In genomic region chr16:85309656-85310587, GRCh38 we compare ENCODE assay signal across 10 cellular contexts.
DNase-seq lines count a peak whose midpoint lies in the region; ATAC-seq and TF ChIP-seq lines count a peak whose summit lies in the region.
"Had no signal": no experiment of that assay in that cellular context is flagged by ENCODE, and none has a peak within 500 bp of the region (broad histone marks: within the 10 kb centered on the region; RNA-seq: fewer than 3 reads in every experiment).

No MANE protein-coding gene starts in this region.

- peaks cover 2% of the 10 kb centered on the region for H3K36me3 Mint-ChIP-seq in T-helper 2 cell treated with Interferon-gamma antibody and Interleukin-4, amounts not matched to agents 5 μg/mL and 100 μg/mL, for 36 hours (ENCODE audit: low read depth)
- no peaks in the 10 kb centered on the region for H3K36me3 Mint-ChIP-seq in osteocyte (ENCODE audit: unreplicated experiment)

- H3K27me3 Mint-ChIP-seq in T-helper 2 cell treated with Interferon-gamma antibody and Interleukin-4, amounts not matched to agents 5 μg/mL and 100 μg/mL, for 36 hours (ENCODE audit: low read depth) = no peaks in the 10 kb centered on the region
- no peaks in the 10 kb centered on the region for H3K27me3 Mint-ChIP-seq in osteocyte (ENCODE audit: unreplicated experiment)

- TF ChIP-seq CTCF in stomach (IDR thresholded peaks at IDR 0.05) = no peak
- no peak for TF ChIP-seq CTCF in osteocyte (IDR thresholded peaks at IDR 0.05)

- no peak for TF ChIP-seq POLR2A in stomach (IDR thresholded peaks at IDR 0.05)

- DNase-seq in activated T-cell treated with anti-CD3 and anti-CD28 coated beads, Interleukin-2, amount 50 U/mL, for 1 hour = peak; percentile 30
- DNase-seq in activated T-cell treated with anti-CD3 and anti-CD28 coated beads for 4 hours (no peak), right cardiac atrium (peak in 1 of 3 donors; percentile 81), stomach (no peak), osteocyte (ENCODE audit: extremely low spot score, unreplicated experiment) (no peak), DMS79 treated with DMSO at 0.1 percent for 48 hours (lab: John Stamatoyannopoulos, UW) (no peak), DMS153 (lab: John Stamatoyannopoulos, UW) (no peak)
- DNase-seq in T-helper 2 cell treated with Interferon-gamma antibody and Interleukin-4, amounts not matched to agents 5 μg/mL and 100 μg/mL, for 36 hours (ENCODE audit: low spot score) = no peak

- ATAC-seq in right cardiac atrium = peak; percentile 31 to 34
- ATAC-seq: left colon had no signal

- H3K4me1 ChIP-seq in right cardiac atrium (ENCODE audit: control insufficient read depth, insufficient read depth, low read length) = peaks cover 9% of the 10 kb centered on the region
- H3K4me1 ChIP-seq in stomach = peaks cover 43 to 94% (median 72%) of the 10 kb centered on the region in 4 donors

- WGBS in right cardiac atrium = 59% methylated on average over 37 of the region's 37 CpGs
- 54 to 67% (median 59%) methylated on average over 32 to 37 of the region's 37 CpGs for WGBS in stomach, 5 donors

- H3K36me3 ChIP-seq in stomach = no peaks in the 10 kb centered on the region

- H3K4me3 Mint-ChIP-seq in T-helper 2 cell treated with Interferon-gamma antibody and Interleukin-4, amounts not matched to agents 5 μg/mL and 100 μg/mL, for 36 hours = peak overlapping the region; percentile 52
- H3K4me3 Mint-ChIP-seq in osteocyte (ENCODE audit: unreplicated experiment) = no peak overlapping the region

- H3K27me3 ChIP-seq in right cardiac atrium (ENCODE audit: control insufficient read depth, insufficient read depth) (no peaks in the 10 kb centered on the region), stomach (no peaks in the 10 kb centered on the region)

- H3K27ac ChIP-seq in right cardiac atrium (ENCODE audit: low read length) (peak overlapping the region; percentile 2), stomach (peak overlapping the region in 4 of 5 donors; percentile 32 to 74 (median 51))
- H3K27ac ChIP-seq: VCaP had no signal

- intact Hi-C loops in right cardiac atrium (cut with DNase I) (loop anchor here in 3 of 4 donors (10.0 kb wide), 1 partner anchor 305 kb away; the partner anchor contains the start of gene GSE1 (in 3 of the 3)), stomach (cut with DNase I; ENCODE audit: low total_unique reads) (no loop called here)

- peaks cover 41% of the 10 kb centered on the region for H3K4me1 Mint-ChIP-seq in T-helper 2 cell treated with Interferon-gamma antibody and Interleukin-4, amounts not matched to agents 5 μg/mL and 100 μg/mL, for 36 hours (ENCODE audit: low read depth)
- peaks cover 43% of the 10 kb centered on the region for H3K4me1 Mint-ChIP-seq in osteocyte (ENCODE audit: unreplicated experiment)

- H3K9me3 Mint-ChIP-seq in T-helper 2 cell treated with Interferon-gamma antibody and Interleukin-4, amounts not matched to agents 5 μg/mL and 100 μg/mL, for 36 hours = no peaks in the 10 kb centered on the region
- H3K9me3 Mint-ChIP-seq in osteocyte (ENCODE audit: unreplicated experiment) = no peaks in the 10 kb centered on the region

- H3K27ac Mint-ChIP-seq in T-helper 2 cell treated with Interferon-gamma antibody and Interleukin-4, amounts not matched to agents 5 μg/mL and 100 μg/mL, for 36 hours = peak overlapping the region; percentile 63
- no peak overlapping the region for H3K27ac Mint-ChIP-seq in osteocyte (ENCODE audit: unreplicated experiment)

- TF ChIP-seq EP300 in stomach (IDR thresholded peaks at IDR 0.05) = no peak

- H3K9me3 ChIP-seq in right cardiac atrium (ENCODE audit: control insufficient read depth, low read length) (no peaks in the 10 kb centered on the region), stomach (no peaks in the 10 kb centered on the region)

- H3K4me3 ChIP-seq in right cardiac atrium (ENCODE audit: low read length) (no peak overlapping the region), stomach (no peak overlapping the region)
